In genomic region chr12:124514996-124515932, GRCh38 we compare ENCODE assay signal across 15 cellular contexts. TPM values are rescaled to one million over a fixed set of nuclear protein-coding genes. Genes with fewer than 3 reads are reported as not detected.
DNase-seq lines count a peak whose midpoint lies in the region; ATAC-seq and TF ChIP-seq lines count a peak whose summit lies in the region.
"Had no signal": no experiment of that assay in that cellular context is flagged by ENCODE, and none has a peak within 500 bp of the region (broad histone marks: within the 10 kb centered on the region; RNA-seq: fewer than 3 reads in every experiment).

No MANE protein-coding gene starts in this region.

- BruUV-seq in A673 (replicated peaks; lab: Mats Ljungman, UMichigan) = no TSS peak

- H3K4me1 ChIP-seq in A673 (ENCODE audit: insufficient read depth, low read length, poor library complexity, severe bottlenecking) = peaks cover 60% of the 10 kb centered on the region
- H3K4me1 ChIP-seq in RWPE2 (ENCODE audit: insufficient read depth, poor library complexity, severe bottlenecking) = peaks cover 48% of the 10 kb centered on the region
- H3K4me1 ChIP-seq in esophagus squamous epithelium = peaks cover 63 to 100% (median 70%) of the 10 kb centered on the region in 3 donors
- peaks cover 60% of the 10 kb centered on the region for H3K4me1 ChIP-seq in rectal smooth muscle tissue (ENCODE audit: control insufficient read depth, insufficient read depth, low read length)

- no peak overlapping the region for H3K4me3 ChIP-seq in A673 (ENCODE audit: low read depth, low read length, poor library complexity, severe bottlenecking)
- H3K4me3 ChIP-seq in RWPE2 (ENCODE audit: severe bottlenecking) = no peak overlapping the region
- no peak overlapping the region for H3K4me3 ChIP-seq in esophagus squamous epithelium
- H3K4me3 ChIP-seq in rectal smooth muscle tissue (ENCODE audit: low read length) = no peak overlapping the region
- H3K4me3 ChIP-seq: uterus had no signal

- H3K27ac ChIP-seq in A673 (ENCODE audit: low read depth, low read length, poor library complexity, severe bottlenecking) = peak overlapping the region; percentile 96
- H3K27ac ChIP-seq in RWPE2 (ENCODE audit: poor library complexity, severe bottlenecking) = peak overlapping the region; percentile 97
- peak overlapping the region in 3 of 4 donors; percentile 88 to 98 (median 96) for H3K27ac ChIP-seq in esophagus squamous epithelium
- peak overlapping the region; percentile 98 for H3K27ac ChIP-seq in rectal smooth muscle tissue (ENCODE audit: low read depth, low read length)

- intact Hi-C loops in A673 (cut with micrococcal nuclease; ENCODE audit: unreplicated experiment) (no loop called here), esophagus squamous epithelium (cut with DNase I) (no loop called here)

- TF ChIP-seq CTCF in A673 (conservative IDR thresholded peaks at IDR 0.05; ENCODE audit: low read depth, low read length) = no peak
- TF ChIP-seq CTCF in RWPE2 (IDR thresholded peaks at IDR 0.05; ENCODE audit: poor library complexity, severe bottlenecking) = no peak
- no peak for TF ChIP-seq CTCF in esophagus squamous epithelium (IDR thresholded peaks at IDR 0.05)

- no peak for ATAC-seq in RWPE2 (ENCODE audit: low read depth)
- no peak for ATAC-seq in naive thymus-derived CD8-positive, alpha-beta T cell
- ATAC-seq in GM19452 (IDR thresholded peaks at IDR 0.05; ENCODE audit: unreplicated experiment) = no peak
- ATAC-seq in HG03045 (IDR thresholded peaks at IDR 0.05; ENCODE audit: unreplicated experiment) = no peak
- ATAC-seq: activated naive CD4-positive, alpha-beta T cell treated with anti-CD3 and anti-CD28 coated beads, Interleukin-2, amount 50 U/mL, for 72 hours had no signal

- no peaks in the 10 kb centered on the region for H3K27me3 ChIP-seq in A673 (replicated peaks; ENCODE audit: insufficient read depth, low read depth, low read length, poor library complexity)
- no peaks in the 10 kb centered on the region for H3K27me3 ChIP-seq in RWPE2 (ENCODE audit: insufficient read depth, poor library complexity, severe bottlenecking)
- no peaks in the 10 kb centered on the region for H3K27me3 ChIP-seq in esophagus squamous epithelium
- H3K27me3 ChIP-seq in rectal smooth muscle tissue (ENCODE audit: control insufficient read depth, insufficient read depth, low read length) = no peaks in the 10 kb centered on the region
- H3K27me3 ChIP-seq: uterus had no signal

- H3K4me3 Mint-ChIP-seq in naive thymus-derived CD8-positive, alpha-beta T cell = no peak overlapping the region

- DNase-seq in A673 (ENCODE audit: low spot score) = no peak
- DNase-seq in RWPE2 (ENCODE audit: low spot score) = no peak
- no peak for DNase-seq in esophagus squamous epithelium (lab: John Stamatoyannopoulos, UW)
- no peak for DNase-seq in naive thymus-derived CD8-positive, alpha-beta T cell
- DNase-seq in effector CD4-positive, alpha-beta T cell = no peak
- DNase-seq: activated CD8-positive, alpha-beta memory T cell treated with anti-CD3 and anti-CD28 coated beads, Interleukin-2, amount 50 U/mL, for 4 hours; cortex of kidney; Karpas-422; NCI-H187; NCI-H526 treated with DMSO at 0.1 percent for 48 hours had no signal

- TF ChIP-seq POLR2A in esophagus squamous epithelium (IDR thresholded peaks at IDR 0.05) = no peak

- CTCF ChIA-PET in A673 (lab: Charles Lee) = no interaction called here

- POLR2A ChIA-PET in A673 (lab: Charles Lee; ENCODE audit: low non-redundant PET) = no interaction called here
- POLR2A ChIA-PET in naive thymus-derived CD8-positive, alpha-beta T cell (lab: Charles Lee) = no interaction called here

- 85 to 92% methylated on average over 15 to 18 of the region's 19 CpGs for WGBS in esophagus squamous epithelium, 2 donors

- peaks cover 15 to 47% (median 33%) of the 10 kb centered on the region in 4 donors for H3K4me1 Mint-ChIP-seq in naive thymus-derived CD8-positive, alpha-beta T cell

- H3K9me3 ChIP-seq in A673 (ENCODE audit: low read depth, low read length, poor library complexity, severe bottlenecking) = no peaks in the 10 kb centered on the region
- no peaks in the 10 kb centered on the region for H3K9me3 ChIP-seq in RWPE2 (ENCODE audit: severe bottlenecking)
- H3K9me3 ChIP-seq in esophagus squamous epithelium = no peaks in the 10 kb centered on the region
- H3K9me3 ChIP-seq: uterus had no signal

- H3K36me3 ChIP-seq in A673 (ENCODE audit: insufficient read depth, low read length, poor library complexity, severe bottlenecking) (no peaks in the 10 kb centered on the region), RWPE2 (ENCODE audit: low read depth) (peaks cover 24% of the 10 kb centered on the region; the same call in 1 of the 2 replicates), esophagus squamous epithelium (peaks cover 0 to 4% (median 0%) of the 10 kb centered on the region in 3 donors), rectal smooth muscle tissue (ENCODE audit: control insufficient read depth, insufficient read depth, low read length) (peaks cover 7% of the 10 kb centered on the region)
- H3K36me3 ChIP-seq: uterus had no signal

- H3K27ac Mint-ChIP-seq in naive thymus-derived CD8-positive, alpha-beta T cell = no peak overlapping the region

- H3K36me3 Mint-ChIP-seq in naive thymus-derived CD8-positive, alpha-beta T cell = peaks cover 0 to 10% (median 0%) of the 10 kb centered on the region in 3 donors
- H3K36me3 Mint-ChIP-seq: activated naive CD4-positive, alpha-beta T cell treated with anti-CD3 and anti-CD28 coated beads, Interleukin-2, amount 50 U/mL, for 72 hours had no signal

- H3K9me3 Mint-ChIP-seq in naive thymus-derived CD8-positive, alpha-beta T cell = no peaks in the 10 kb centered on the region
- H3K9me3 Mint-ChIP-seq: activated naive CD4-positive, alpha-beta T cell treated with anti-CD3 and anti-CD28 coated beads, Interleukin-2, amount 50 U/mL, for 72 hours had no signal

- H3K9ac ChIP-seq in rectal smooth muscle tissue (ENCODE audit: low read length) = no peak overlapping the region

- no peaks in the 10 kb centered on the region for H3K27me3 Mint-ChIP-seq in naive thymus-derived CD8-positive, alpha-beta T cell

RNA-seq across cellular contexts. Expression of gene NCOR2, which starts 52.1 kb away (rescaled TPM):
- total RNA-seq in A673 (2021) (227 and 276 TPM in 2 replicates), esophagus squamous epithelium (10 to 100 TPM; 17.7 to 84.1 (median 45.6) TPM)
- total RNA-seq in naive thymus-derived CD8-positive, alpha-beta T cell = 10 to 100 TPM; 86.3 to 86.7 TPM
- polyA plus RNA-seq in naive thymus-derived CD8-positive, alpha-beta T cell = 10 to 100 TPM in 1 of 3 donors, 1 to 10 TPM in 2; 2.3 to 18.7 (median 3.5) TPM
